Comparison of ENCODE assay signal across 1 cellular context in the genomic region with DNA sequence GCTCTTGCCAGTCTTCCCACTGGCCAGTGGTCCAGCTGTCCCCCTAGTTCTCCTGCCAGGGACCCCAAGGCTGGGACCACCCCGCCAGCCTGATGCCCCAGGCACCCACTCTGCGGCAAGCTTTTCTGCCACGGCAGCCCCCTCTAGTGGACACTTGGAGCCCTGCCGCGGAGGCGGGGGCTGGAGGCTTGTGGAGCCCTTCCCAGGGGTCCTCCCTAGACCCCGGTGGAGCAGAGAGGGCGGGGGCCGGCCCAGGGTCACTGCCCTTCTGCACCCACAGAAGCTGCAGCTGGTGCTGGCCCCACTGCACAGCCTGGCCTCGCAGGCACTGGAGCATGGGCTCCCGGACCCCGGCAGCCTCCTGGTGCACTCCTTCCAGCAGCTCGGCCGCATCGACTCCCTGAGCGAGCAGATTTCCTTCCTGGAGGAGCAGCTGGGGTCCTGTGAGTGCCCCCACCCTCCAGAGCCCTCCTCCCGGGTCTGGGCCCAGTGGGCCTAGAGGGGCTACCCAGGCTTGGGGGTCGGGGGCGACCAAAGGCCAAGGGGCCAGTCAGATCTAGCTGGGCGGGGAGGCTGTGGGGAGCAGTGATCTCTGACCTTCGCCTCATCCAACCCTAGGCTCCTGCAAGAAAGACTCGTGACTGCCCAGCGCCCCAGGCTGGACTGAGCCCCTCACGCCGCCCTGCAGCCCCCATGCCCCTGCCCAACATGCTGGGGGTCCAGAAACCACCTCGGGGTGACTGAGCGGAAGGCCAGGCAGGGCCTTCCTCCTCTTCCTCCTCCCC.
TF ChIP-seq lines count a peak whose summit lies in the region.

No MANE protein-coding gene starts in this region.

TF ChIP-seq in GM12878, 131 proteins besides CTCF, POLR2A, EP300 and RAD21:
- TF ChIP-seq KAT2A (conservative IDR thresholded peaks at IDR 0.05; ENCODE audit: control insufficient read depth, low read depth, low read length) (no peak), EGR1 (IDR thresholded peaks at IDR 0.05; ENCODE audit: borderline replicate concordance in 1 of 2, low read depth in 2 of 2, low read length in 2 of 2) (peak in 1 of 2 experiments; percentile 69; a peak in 1 of 3 replicates), SMC3 (IDR thresholded peaks at IDR 0.05; ENCODE audit: borderline replicate concordance, low read length) (0 out of 2 replicates have a peak, but pooled peaks have one; percentile 10), STAT3 (IDR thresholded peaks at IDR 0.05; ENCODE audit: low read depth, low read length) (no peak), IKZF1 (conservative IDR thresholded peaks at IDR 0.05) (0 out of 2 replicates have a peak, but pooled peaks have one; percentile 12), YY1 (IDR thresholded peaks at IDR 0.05; ENCODE audit: low read depth, low read length) (0 out of 2 replicates have a peak, but pooled peaks have one; percentile 27)
